ENCODE assay signal across 8 cellular contexts in the genomic region with DNA sequence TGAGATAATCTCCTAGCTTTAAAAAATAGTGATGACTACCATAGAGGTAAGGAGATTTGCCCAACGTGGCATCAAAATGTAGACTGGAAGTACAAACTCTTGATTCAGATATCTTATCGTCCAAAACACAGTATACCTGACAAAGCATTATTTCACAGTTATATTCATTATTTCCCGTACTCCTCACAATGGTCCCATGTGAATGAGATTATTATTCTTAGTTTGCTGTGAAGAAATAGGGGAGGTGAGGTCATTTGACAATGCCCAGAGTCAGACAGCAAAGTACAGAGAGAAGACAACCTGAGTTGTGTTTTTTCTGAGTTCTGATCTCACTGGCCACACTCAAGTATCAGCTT. TPM values are rescaled to one million over a fixed set of nuclear protein-coding genes. Genes with fewer than 3 reads are reported as not detected.
DNase-seq lines count a peak whose midpoint lies in the region; ATAC-seq and TF ChIP-seq lines count a peak whose summit lies in the region.

No MANE protein-coding gene starts in this region.

- no peak overlapping the region for H3K23ac ChIP-seq in mesendoderm (ENCODE audit: low read length)

- no peak overlapping the region for H4K8ac ChIP-seq in mesendoderm (ENCODE audit: low read depth, low read length)

- H3K27ac Mint-ChIP-seq in mesothelial cell of epicardium: peak overlapping the region; percentile 97

- H3K18ac ChIP-seq in mesendoderm (ENCODE audit: low read length): no peak overlapping the region

- H3K9ac ChIP-seq in mesendoderm (ENCODE audit: low read length): no peak overlapping the region

- H2AK5ac ChIP-seq in mesendoderm (ENCODE audit: low read length): no peak overlapping the region

- CTCF ChIA-PET in AG04449 (lab: Yijun Ruan, JAX): interaction anchor here (0.7 to 5.8 kb wide), 14 partner anchors 11 to 1706 kb away, joined by 3 to 80 read pairs (median 4); no protein-coding TSS in a partner anchor

- ATAC-seq in HG03108 (IDR thresholded peaks at IDR 0.05; ENCODE audit: unreplicated experiment) (no peak), HG02588 (IDR thresholded peaks at IDR 0.05; ENCODE audit: unreplicated experiment) (no peak)

- DNase-seq in AG04449 (ENCODE audit: low read depth, low spot score) (no peak), HL-60 (ENCODE audit: low read depth in 1 of 2, low spot score in 1 of 2) (no peak), ascending aorta (ENCODE audit: low spot score in 2 of 2) (no peak), mesothelial cell of epicardium (ENCODE audit: low spot score in 2 of 2, unreplicated experiment in 2 of 2) (no peak), NCI-H1930 (lab: John Stamatoyannopoulos, UW) (no peak), mesendoderm (no peak)

- H2BK5ac ChIP-seq in mesendoderm (ENCODE audit: low read length): no peak overlapping the region

- peaks cover 11% of the 10 kb centered on the region for H3K9me3 Mint-ChIP-seq in mesothelial cell of epicardium

- no peaks in the 10 kb centered on the region for H3K36me3 ChIP-seq in ascending aorta
- H3K36me3 ChIP-seq in mesendoderm (ENCODE audit: control insufficient read depth, insufficient read depth, low read length): no peaks in the 10 kb centered on the region

- no peaks in the 10 kb centered on the region for H3K27me3 Mint-ChIP-seq in mesothelial cell of epicardium (ENCODE audit: low read depth)

- POLR2A ChIA-PET in AG04449 (lab: Yijun Ruan, JAX): interaction anchor here (1.1 kb wide), 1 partner anchor 126 kb away, joined by 3 read pairs; no protein-coding TSS in a partner anchor

- H3K4me3 ChIP-seq in AG04449 (ENCODE audit: low read depth, low read length): peak overlapping the region; percentile 88
- H3K4me3 ChIP-seq in HL-60 (replicated peaks; ENCODE audit: insufficient read depth, low read length): peak overlapping the region; percentile 93
- H3K4me3 ChIP-seq in ascending aorta: peak overlapping the region; percentile 77 to 90
- no peak overlapping the region for H3K4me3 ChIP-seq in mesendoderm (ENCODE audit: low read length)

- intact Hi-C loops in ascending aorta (cut with DNase I): no loop called here

- TF ChIP-seq CTCF in AG04449 (IDR thresholded peaks at IDR 0.05; ENCODE audit: insufficient read depth, low read length, missing control alignments) (no peak), HL-60 (IDR thresholded peaks at IDR 0.05; ENCODE audit: insufficient read depth, low read length) (no peak), ascending aorta (IDR thresholded peaks at IDR 0.05) (no peak), mesothelial cell of epicardium (IDR thresholded peaks at IDR 0.05; ENCODE audit: unreplicated experiment) (no peak)

- peaks cover 5% of the 10 kb centered on the region for H3K79me1 ChIP-seq in mesendoderm (ENCODE audit: low read length)

- H3K4me3 Mint-ChIP-seq in mesothelial cell of epicardium: peak overlapping the region; percentile 99

- H2BK120ac ChIP-seq in mesendoderm (ENCODE audit: low read depth, low read length): no peak overlapping the region

- H3K4me1 ChIP-seq in ascending aorta (peaks cover 0 to 3% of the 10 kb centered on the region in 2 donors), mesendoderm (ENCODE audit: control insufficient read depth, low read depth, low read length) (no peaks in the 10 kb centered on the region)

- no peak overlapping the region for H3K4me2 ChIP-seq in mesendoderm (ENCODE audit: low read length)

- H4K5ac ChIP-seq in mesendoderm (ENCODE audit: low read length): no peak overlapping the region

- H3K27me3 ChIP-seq in HL-60 (ENCODE audit: insufficient read depth, poor library complexity, severe bottlenecking): no peaks in the 10 kb centered on the region
- H3K27me3 ChIP-seq in ascending aorta: no peaks in the 10 kb centered on the region
- no peaks in the 10 kb centered on the region for H3K27me3 ChIP-seq in mesendoderm (ENCODE audit: insufficient read depth, low read length, poor library complexity)

- no peaks in the 10 kb centered on the region for H3K9me3 ChIP-seq in ascending aorta

- no peaks in the 10 kb centered on the region for H3K36me3 Mint-ChIP-seq in mesothelial cell of epicardium

- H2BK15ac ChIP-seq in mesendoderm (replicated peaks; ENCODE audit: low read depth): no peak overlapping the region

- H3K27ac ChIP-seq in HL-60 (replicated peaks): peak overlapping the region; percentile 87
- peak overlapping the region; percentile 79 to 84 for H3K27ac ChIP-seq in ascending aorta
- H3K27ac ChIP-seq in mesendoderm (ENCODE audit: low read depth, low read length): no peak overlapping the region

- H3K79me2 ChIP-seq in mesendoderm (ENCODE audit: control insufficient read depth, insufficient read depth, low read length): peaks cover 7% of the 10 kb centered on the region

- no CpG with 5 or more reads among the region's 3 CpGs for WGBS in mesendoderm (ENCODE audit: extremely low coverage, insufficient coverage, low lambda C conversion rate)

- no peak overlapping the region for H3K4ac ChIP-seq in mesendoderm (ENCODE audit: low read depth, low read length)

- H3K4me1 Mint-ChIP-seq in mesothelial cell of epicardium: peaks cover 25% of the 10 kb centered on the region

- no peak overlapping the region for H3K56ac ChIP-seq in mesendoderm (ENCODE audit: low read length)

RNA-seq across cellular contexts. Expression of gene TFB1M, which starts 1.2 kb away (rescaled TPM):
- total RNA-seq in ascending aorta (2.9 TPM), mesothelial cell of epicardium (22.9 to 27.9 TPM (median 27.0 TPM) in 3 replicates)
- 35.6 TPM for polyA plus RNA-seq in mesendoderm (2013, experiment 1 of 2)
- 35.3 TPM for polyA plus RNA-seq in mesendoderm (2013, experiment 2 of 2)

RNA-seq across cellular contexts. Expression of gene CLDN20, which starts 51.7 kb away (rescaled TPM):
- total RNA-seq in ascending aorta: not detected
- not detected in 3 replicates for total RNA-seq in mesothelial cell of epicardium
- polyA plus RNA-seq in mesendoderm (2013, experiment 1 of 2): not detected
- not detected for polyA plus RNA-seq in mesendoderm (2013, experiment 2 of 2)
